In genomic region chr1:176567190-176567794, GRCh38 we compare ENCODE assay signal across 14 cellular contexts.
DNase-seq lines count a peak whose midpoint lies in the region; ATAC-seq, FAIRE-seq and TF ChIP-seq lines count a peak whose summit lies in the region.
"Had no signal": no experiment of that assay in that cellular context is flagged by ENCODE, and none has a peak within 500 bp of the region (broad histone marks: within the 10 kb centered on the region; RNA-seq: fewer than 3 reads in every experiment).

No MANE protein-coding gene starts in this region.

- 10% methylated on average over 3 of the region's 3 CpGs for WGBS in K562 (ENCODE audit: insufficient coverage, low coverage, missing lambda C conversion rate)

- H3K9me1 ChIP-seq in K562 (ENCODE audit: control insufficient read depth, insufficient read depth, low read length), result no peaks in the 10 kb centered on the region
- H3K9me1 ChIP-seq in keratinocyte (ENCODE audit: control insufficient read depth, extremely low read depth, insufficient read depth, low read length), result no peaks in the 10 kb centered on the region

- in situ Hi-C loops in K562 (cut with MboI), result loop anchor here (25.0 kb wide), 1 partner anchor 1370 kb away; no protein-coding TSS in a partner anchor

- no peak for TF ChIP-seq RAD21 in K562 (CRISPR knock-in tag; conservative IDR thresholded peaks at IDR 0.05 in 1 of 2, IDR thresholded peaks at IDR 0.05 in 1 of 2)

- no peaks in the 10 kb centered on the region for H3K36me3 Mint-ChIP-seq in HFFc6 (ENCODE audit: low read depth)
- H3K36me3 Mint-ChIP-seq: activated naive CD4-positive, alpha-beta T cell treated with anti-CD3 and anti-CD28 coated beads, Interleukin-2, amount 50 U/mL, for 72 hours; mesothelial cell of epicardium had no signal

- H3K27ac ChIP-seq in ACC112 (ENCODE audit: low read depth, low read length), result peak overlapping the region; percentile 92
- H3K27ac ChIP-seq in K562 (ENCODE audit: extremely low read depth, low read depth, low read length), result no peak overlapping the region
- H3K27ac ChIP-seq in keratinocyte (ENCODE audit: control insufficient read depth, insufficient read depth, low read length), result no peak overlapping the region
- H3K27ac ChIP-seq: HL-60 had no signal

- H3K9me3 ChIP-seq in K562 (replicated peaks; ENCODE audit: control insufficient read depth, insufficient read depth, low read depth, low read length) (no peaks in the 10 kb centered on the region), keratinocyte (ENCODE audit: control insufficient read depth, low read depth, low read length) (no peaks in the 10 kb centered on the region)
- H3K9me3 ChIP-seq: SK-N-SH had no signal

- dilution Hi-C loops in keratinocyte (cut with MboI; ENCODE audit: extremely low pct_ligation_motif_present, low sequenced_read_pairs), result no loop called here

- no peaks in the 10 kb centered on the region for H3K79me2 ChIP-seq in ACC112 (ENCODE audit: control insufficient read depth, insufficient read depth, low read length, unreplicated experiment)
- H3K79me2 ChIP-seq in K562 (ENCODE audit: control insufficient read depth, insufficient read depth, low read length), result no peaks in the 10 kb centered on the region
- no peaks in the 10 kb centered on the region for H3K79me2 ChIP-seq in keratinocyte (ENCODE audit: control insufficient read depth, insufficient read depth, low read length)

- peaks cover 36% of the 10 kb centered on the region for H3K4me1 ChIP-seq in ACC112 (ENCODE audit: control insufficient read depth, insufficient read depth, low read length, unreplicated experiment)
- H3K4me1 ChIP-seq in K562 (replicated peaks in 1 of 2; ENCODE audit: control insufficient read depth in 2 of 2, insufficient read depth in 2 of 2, low read length in 2 of 2), result peaks cover 0 to 6% of the 10 kb centered on the region in 2 experiments; a peak in 1 of 5 replicates
- H3K4me1 ChIP-seq in keratinocyte (ENCODE audit: control insufficient read depth, extremely low read depth, insufficient read depth, low read length), result no peaks in the 10 kb centered on the region

- H4K20me1 ChIP-seq in K562 (replicated peaks; ENCODE audit: control insufficient read depth, insufficient read depth, low read length) (no peaks in the 10 kb centered on the region), keratinocyte (ENCODE audit: control insufficient read depth, extremely low read depth, insufficient read depth, low read length) (no peaks in the 10 kb centered on the region)

- TF ChIP-seq POLR2A in K562 (conservative IDR thresholded peaks at IDR 0.05), result no peak

- H3K36me3 ChIP-seq in ACC112 (ENCODE audit: insufficient read depth, low read length) (no peaks in the 10 kb centered on the region), K562 (ENCODE audit: control insufficient read depth, insufficient read depth, low read length) (no peaks in the 10 kb centered on the region), keratinocyte (ENCODE audit: control insufficient read depth in 2 of 2, extremely low read depth in 1 of 2, insufficient read depth in 2 of 2, low read length in 2 of 2) (no peaks in the 10 kb centered on the region)

- H3K27me3 ChIP-seq in ACC112 (ENCODE audit: insufficient read depth, low read length), result no peaks in the 10 kb centered on the region
- H3K27me3 ChIP-seq in K562 (ENCODE audit: control insufficient read depth in 2 of 2, insufficient read depth in 2 of 2, low read length in 2 of 2), result no peaks in the 10 kb centered on the region; a peak in 2 of 5 replicates
- H3K27me3 ChIP-seq in keratinocyte (ENCODE audit: control insufficient read depth, extremely low read depth, insufficient read depth, low read length), result no peaks in the 10 kb centered on the region

- TF ChIP-seq CTCF in HFFc6 (IDR thresholded peaks at IDR 0.05) (no peak), K562 (IDR thresholded peaks at IDR 0.05 in 2 of 3, conservative IDR thresholded peaks at IDR 0.05 in 1 of 3; ENCODE audit: insufficient read depth in 2 of 3, low read depth in 1 of 3, low read length in 3 of 3) (no peak), keratinocyte (optimal IDR thresholded peaks at IDR 0.05 in 1 of 3, IDR thresholded peaks at IDR 0.05 in 1 of 3, conservative IDR thresholded peaks at IDR 0.05 in 1 of 3; ENCODE audit: extremely low read depth in 1 of 3, insufficient read depth in 2 of 3, low read length in 3 of 3) (no peak)

- FAIRE-seq in K562 (lab: Jason Lieb, UNC) (no peak), keratinocyte (lab: Jason Lieb, UNC) (no peak)
- FAIRE-seq: H54 had no signal

- no peak overlapping the region for H3K27ac Mint-ChIP-seq in HFFc6
- H3K27ac Mint-ChIP-seq: activated B cell treated with CpG ODN at 0.5 μM for 24 hours; activated naive CD4-positive, alpha-beta T cell treated with anti-CD3 and anti-CD28 coated beads, Interleukin-2, amount 50 U/mL, for 72 hours; mesothelial cell of epicardium had no signal

- no peak for TF ChIP-seq EP300 in K562 (IDR thresholded peaks at IDR 0.05; ENCODE audit: low read length)

- H3K4me3 ChIP-seq in ACC112 (ENCODE audit: low read depth, low read length) (peak overlapping the region; percentile 63), K562 (no peak overlapping the region), keratinocyte (ENCODE audit: control insufficient read depth in 2 of 3, extremely low read depth in 1 of 3, insufficient read depth in 2 of 3, low read depth in 1 of 3, low read length in 3 of 3) (no peak overlapping the region)

- intact Hi-C loops in K562 (cut with micrococcal nuclease), result no loop called here

- H3K4me1 Mint-ChIP-seq in HFFc6 (ENCODE audit: low read depth), result no peaks in the 10 kb centered on the region
- H3K4me1 Mint-ChIP-seq: activated B cell treated with CpG ODN at 0.5 μM for 24 hours, mesothelial cell of epicardium had no signal

- H3K9ac ChIP-seq in K562 (ENCODE audit: insufficient read depth in 1 of 2, low read depth in 2 of 2, low read length in 2 of 2), result no peak overlapping the region
- H3K9ac ChIP-seq in keratinocyte (ENCODE audit: control insufficient read depth, extremely low read depth, insufficient read depth, low read length), result no peak overlapping the region
- H3K9ac ChIP-seq: SK-N-SH had no signal

- peak; percentile 6 for DNase-seq in HFFc6
- no peak for DNase-seq in K562 (ENCODE audit: extremely low read depth in 1 of 4, low spot score in 3 of 4)
- DNase-seq in keratinocyte (ENCODE audit: low read depth, low spot score), result peak; percentile 19
- DNase-seq in germinal center (ENCODE audit: low spot score), result no peak
- DNase-seq in activated CD4-positive, CD25-positive, alpha-beta regulatory T cell (lab: John Stamatoyannopoulos, UW), result no peak
- DNase-seq: activated B cell treated with CpG ODN at 0.5 μM for 24 hours, SK-N-SH had no signal

- peaks cover 3% of the 10 kb centered on the region for H3K27me3 Mint-ChIP-seq in HFFc6 (ENCODE audit: insufficient read depth)

- BruUV-seq in K562 (replicated peaks; lab: Mats Ljungman, UMichigan), result no TSS peak

- H2AFZ ChIP-seq in ACC112 (ENCODE audit: low read length, unreplicated experiment) (no peak overlapping the region), K562 (ENCODE audit: low read depth, low read length) (no peak overlapping the region), keratinocyte (ENCODE audit: control insufficient read depth, low read length) (no peak overlapping the region)

- CTCF ChIA-PET in K562 (lab: Yijun Ruan, JAX; ENCODE audit: low intra/inter-chr PET ratio), result no interaction called here

- H3K4me2 ChIP-seq in K562 (ENCODE audit: insufficient read depth, low read length), result no peak overlapping the region
- H3K4me2 ChIP-seq in keratinocyte (ENCODE audit: control insufficient read depth, extremely low read depth, insufficient read depth, low read depth, low read length), result no peak overlapping the region
- H3K4me2 ChIP-seq: SK-N-SH had no signal

- no peak overlapping the region for H3K4me3 Mint-ChIP-seq in HFFc6
- H3K4me3 Mint-ChIP-seq: activated B cell treated with CpG ODN at 0.5 μM for 24 hours, mesothelial cell of epicardium had no signal

- ATAC-seq in K562 (no peak), SK-N-SH treated with all-trans-retinoic acid at 6 μM for 48 hours (no peak), HG03175 (IDR thresholded peaks at IDR 0.05; ENCODE audit: unreplicated experiment) (no peak)
- ATAC-seq: activated naive CD4-positive, alpha-beta T cell treated with anti-CD3 and anti-CD28 coated beads, Interleukin-2, amount 50 U/mL, for 72 hours had no signal

- peaks cover 10% of the 10 kb centered on the region for H3K9me3 Mint-ChIP-seq in HFFc6
- H3K9me3 Mint-ChIP-seq: activated B cell treated with CpG ODN at 0.5 μM for 24 hours; activated naive CD4-positive, alpha-beta T cell treated with anti-CD3 and anti-CD28 coated beads, Interleukin-2, amount 50 U/mL, for 72 hours; mesothelial cell of epicardium had no signal

- POLR2A ChIA-PET in K562 (lab: Yijun Ruan, JAX), result no interaction called here

TF ChIP-seq in K562, 482 proteins besides CTCF, POLR2A, EP300 and RAD21 (continues in another document):
- TF ChIP-seq MAFF (IDR thresholded peaks at IDR 0.05; ENCODE audit: low read length), result peak; percentile 83; the same call in 1 of the 2 replicates
- peak; percentile 77 for TF ChIP-seq NFE2 (IDR thresholded peaks at IDR 0.05; ENCODE audit: low read depth)
- TF ChIP-seq ELF4 (CRISPR knock-in tag; IDR thresholded peaks at IDR 0.05), result no peak
- TF ChIP-seq JUND (IDR thresholded peaks at IDR 0.05; ENCODE audit: borderline replicate concordance, low read depth, low read length), result peak; percentile 80; the same call in 1 of the 2 replicates
- peak; percentile 87 for TF ChIP-seq JUND (tag; IDR thresholded peaks at IDR 0.05; ENCODE audit: borderline replicate concordance, low read depth, low read length)
- peak; percentile 87 for TF ChIP-seq C11orf30 (IDR thresholded peaks at IDR 0.05; ENCODE audit: low read depth)
- no peak for TF ChIP-seq ATF1 (CRISPR knock-in tag; IDR thresholded peaks at IDR 0.05)
- 0 out of 2 replicates have a peak, but pooled peaks have one; percentile 12 for TF ChIP-seq ATF1 (tag; IDR thresholded peaks at IDR 0.05)
- TF ChIP-seq NFE2L1 (tag; IDR thresholded peaks at IDR 0.05; ENCODE audit: borderline replicate concordance, low read depth), result peak; percentile 45; the same call in 1 of the 2 replicates

TF ChIP-seq in SK-N-SH treated with all-trans-retinoic acid at 6 μM for 48 hours, 23 proteins besides CTCF, POLR2A, EP300 and RAD21 (continues in another document):
- TF ChIP-seq RARB (CRISPR knock-in tag; IDR thresholded peaks at IDR 0.05) (no peak), PATZ1 (CRISPR knock-in tag; IDR thresholded peaks at IDR 0.05; ENCODE audit: borderline replicate concordance) (no peak)

Comparison
In these comparisons a context has a peak if more than half of its experiments do, and no peak if none do; other contexts are left out.
1. DNase-seq: peak in HFFc6 (single experiment) and keratinocyte (single experiment); none in K562 (0 of 4), germinal center (single experiment) and activated CD4-positive, CD25-positive, alpha-beta regulatory T cell (0 of 4).